In genomic region chr6:100730001-100730400, GRCh38 we compare ENCODE assay signal across 27 cellular contexts.
"Had no signal": no experiment of that assay in that cellular context is flagged by ENCODE, and none has a peak within 500 bp of the region (broad histone marks: within the 10 kb centered on the region; RNA-seq: fewer than 3 reads in every experiment).

No MANE protein-coding gene starts in this region.

- DNase-seq: naive thymus-derived CD8-positive, alpha-beta T cell; occipital lobe; pancreas; right cardiac atrium; right lobe of liver; sigmoid colon; small intestine; stimulated activated CD4-positive, alpha-beta T cell treated with anti-CD3 and anti-CD28 coated beads, Interleukin-15, amount 100 ng/mL, for 24 hours; stimulated activated CD4-positive, alpha-beta T cell treated with anti-CD3 and anti-CD28 coated beads, Interleukin-2, amount 100 ng/mL, for 24 hours; stimulated activated CD4-positive, alpha-beta T cell treated with anti-CD3 and anti-CD28 coated beads, Interleukin-2, amount 100 ng/mL, for 48 hours; stimulated activated CD4-positive, alpha-beta T cell treated with anti-CD3 and anti-CD28 coated beads, Interleukin-4, amount 100 ng/mL, for 24 hours; stimulated activated naive CD4-positive, alpha-beta T cell; stimulated activated naive CD8-positive, alpha-beta T cell treated with anti-CD3 and anti-CD28 coated beads, Interleukin-15, amount 100 ng/mL, for 72 hours; stimulated activated naive CD8-positive, alpha-beta T cell treated with anti-CD3 and anti-CD28 coated beads, Interleukin-15, Interleukin-2, amounts not matched to agents 100 U/mL and 50 U/mL, for 24 hours; substantia nigra; testis; tibial artery; transverse colon; upper lobe of right lung; uterus had no signal

- H3K9me3 ChIP-seq: pancreas, prostate gland, right lobe of liver, sigmoid colon, suprapubic skin, testis, tibial artery, transverse colon, upper lobe of right lung, uterus had no signal

- H3K27ac ChIP-seq: neural progenitor cell, pancreas, prostate gland, right lobe of liver, sigmoid colon, suprapubic skin, testis, tibial artery, transverse colon, upper lobe of right lung, uterus had no signal

- H3K4me1 ChIP-seq: neural progenitor cell, prostate gland, right lobe of liver, suprapubic skin, testis had no signal

- H3K4me3 Mint-ChIP-seq: naive B cell; naive thymus-derived CD8-positive, alpha-beta T cell; natural killer cell treated with Interleukin-12 subunit alpha and Interleukin-12 subunit beta and Interleukin-15 and Interleukin-18, amount 100 ng/mL, for 72 hours; neural progenitor cell; stimulated activated effector memory CD8-positive, alpha-beta T cell treated with anti-CD3 and anti-CD28 coated beads, Interleukin-12 subunit alpha, Interleukin-12 subunit beta, amount 100 ng/mL, for 72 hours; stimulated activated naive CD8-positive, alpha-beta T cell treated with anti-CD3 and anti-CD28 coated beads, Interleukin-15, amount 100 ng/mL, for 72 hours; type B pancreatic cell had no signal

- H3K36me3 Mint-ChIP-seq: neural progenitor cell had no signal

- H3K27me3 Mint-ChIP-seq: naive B cell; naive thymus-derived CD8-positive, alpha-beta T cell; natural killer cell treated with Interleukin-12 subunit alpha and Interleukin-12 subunit beta and Interleukin-15 and Interleukin-18, amount 100 ng/mL, for 72 hours; stimulated activated naive CD8-positive, alpha-beta T cell treated with anti-CD3 and anti-CD28 coated beads, Interleukin-15, amount 100 ng/mL, for 72 hours; type B pancreatic cell had no signal

- H3K9me3 Mint-ChIP-seq: naive B cell; naive thymus-derived CD8-positive, alpha-beta T cell; natural killer cell treated with Interleukin-12 subunit alpha and Interleukin-12 subunit beta and Interleukin-15 and Interleukin-18, amount 100 ng/mL, for 72 hours; neural progenitor cell; stimulated activated effector memory CD8-positive, alpha-beta T cell treated with anti-CD3 and anti-CD28 coated beads, Interleukin-12 subunit alpha, Interleukin-12 subunit beta, amount 100 ng/mL, for 72 hours; stimulated activated naive CD8-positive, alpha-beta T cell treated with anti-CD3 and anti-CD28 coated beads, Interleukin-15, amount 100 ng/mL, for 72 hours; type B pancreatic cell had no signal

- H3K4me2 ChIP-seq: neural progenitor cell had no signal

- H3K36me3 ChIP-seq: neural progenitor cell, pancreas, prostate gland, right lobe of liver, sigmoid colon, suprapubic skin, tibial artery, transverse colon, upper lobe of right lung, uterus had no signal

- H2AFZ ChIP-seq: neural progenitor cell had no signal

- ATAC-seq: naive thymus-derived CD8-positive, alpha-beta T cell; natural killer cell treated with Interleukin-12 subunit alpha and Interleukin-12 subunit beta and Interleukin-15 and Interleukin-18, amount 100 ng/mL, for 72 hours; pancreas; right cardiac atrium; right lobe of liver; stimulated activated effector memory CD8-positive, alpha-beta T cell treated with anti-CD3 and anti-CD28 coated beads, Interleukin-12 subunit alpha, Interleukin-12 subunit beta, amount 100 ng/mL, for 72 hours; stimulated activated naive CD8-positive, alpha-beta T cell treated with anti-CD3 and anti-CD28 coated beads, Interleukin-15, amount 100 ng/mL, for 72 hours; stimulated activated naive CD8-positive, alpha-beta T cell treated with anti-CD3 and anti-CD28 coated beads, Interleukin-15, Interleukin-2, amounts not matched to agents 100 U/mL and 50 U/mL, for 24 hours; upper lobe of right lung had no signal

- H3K4me3 ChIP-seq: neural progenitor cell, pancreas, prostate gland, right lobe of liver, sigmoid colon, suprapubic skin, testis, tibial artery, transverse colon, upper lobe of right lung, uterus had no signal

- H3K27me3 ChIP-seq: neural progenitor cell, pancreas, right lobe of liver, sigmoid colon, suprapubic skin, testis, tibial artery, transverse colon, upper lobe of right lung, uterus had no signal

- H3K27ac Mint-ChIP-seq: naive thymus-derived CD8-positive, alpha-beta T cell; natural killer cell treated with Interleukin-12 subunit alpha and Interleukin-12 subunit beta and Interleukin-15 and Interleukin-18, amount 100 ng/mL, for 72 hours; neural progenitor cell; stimulated activated effector memory CD8-positive, alpha-beta T cell treated with anti-CD3 and anti-CD28 coated beads, Interleukin-12 subunit alpha, Interleukin-12 subunit beta, amount 100 ng/mL, for 72 hours; type B pancreatic cell had no signal
